Comparison of ENCODE assay signal across 35 cellular contexts in genomic region chr11:595400-595799, GRCh38. TPM values are rescaled to one million over a fixed set of nuclear protein-coding genes. Genes with fewer than 3 reads are reported as not detected.
"Had no signal": no experiment of that assay in that cellular context is flagged by ENCODE, and none has a peak within 500 bp of the region (broad histone marks: within the 10 kb centered on the region; RNA-seq: fewer than 3 reads in every experiment).

No MANE protein-coding gene starts in this region.

- H3K4me3 ChIP-seq: SJCRH30, SK-N-MC had no signal

- H3K27me3 ChIP-seq: SJCRH30 had no signal

- H3K4me1 ChIP-seq: SJCRH30 had no signal

- H3K27ac ChIP-seq: SJCRH30, SK-N-MC, WERI-Rb-1 had no signal

- FAIRE-seq: bronchial epithelial cell, RCC 7860 had no signal

- ATAC-seq: activated naive CD8-positive, alpha-beta T cell treated with anti-CD3 and anti-CD28 coated beads, Interleukin-2, amount 50 U/mL, for 24 hours; PC-3 had no signal

- H3K9me3 ChIP-seq: SJCRH30 had no signal

- DNase-seq: activated CD4-positive, alpha-beta memory T cell treated with anti-CD3 and anti-CD28 coated beads, Interleukin-2, amount 10 ng/mL, durations not matched to agents 7 days and 5 days; activated CD4-positive, alpha-beta T cell treated with anti-CD3 and anti-CD28 coated beads for 1 hour; activated CD4-positive, alpha-beta T cell treated with anti-CD3 and anti-CD28 coated beads for 48 hours; activated CD4-positive, CD25-positive, alpha-beta regulatory T cell; activated CD8-positive, alpha-beta memory T cell treated with anti-CD3 and anti-CD28 coated beads, Interleukin-2, amount 50 U/mL, for 48 hours; activated effector memory CD4-positive, alpha-beta T cell treated with Interleukin-2 at 50 U/mL for 16 hours; activated naive CD4-positive, alpha-beta T cell treated with anti-CD3 and anti-CD28 coated beads, Interleukin-2, amount 10 ng/mL, durations not matched to agents 7 days and 5 days; activated naive CD8-positive, alpha-beta T cell treated with anti-CD3 and anti-CD28 coated beads, Interleukin-2, amount 50 U/mL, for 24 hours; activated T-cell treated with anti-CD3 and anti-CD28 coated beads, Interleukin-2, amount 50 U/mL, for 48 hours; anterior cingulate cortex; caudate nucleus; cerebellar nuclear complex; MM.1S; MV-4-11; NCI-H1092; NCI-H146; NCI-H187; NCI-H2029 treated with DMSO at 0.1 percent for 48 hours; NCI-H2107; NCI-H2171; NCI-H510A; NCI-H526; NCI-H748 treated with DMSO at 0.1 percent for 48 hours; NK-92 treated with Interleukin-12 subunit alpha and Interleukin-12 subunit beta, amount 100 ng/mL, for 24 hours; PC-3; Right ventricle myocardium superior; SJCRH30; T1000; WERI-Rb-1 had no signal

RNA-seq across cellular contexts. Expression of gene CDHR5, which starts 29.4 kb away (rescaled TPM):
- total RNA-seq: activated CD4-positive, alpha-beta memory T cell treated with anti-CD3 and anti-CD28 coated beads, Interleukin-2, amount 10 ng/mL, durations not matched to agents 7 days and 5 days; bronchial epithelial cell; LHCN-M2; PC-3; Right ventricle myocardium superior; SJCRH30; T-helper 1 cell treated with Interleukin-12 subunit alpha and Interleukin-12 subunit beta and Interleukin-4 antibody, amounts not matched to agents 30 ng/mL and 1 ng/mL, for 36 hours had no signal

RNA-seq across cellular contexts. Expression of gene SCT, which starts 31.6 kb away (rescaled TPM):
- total RNA-seq: activated CD4-positive, alpha-beta memory T cell treated with anti-CD3 and anti-CD28 coated beads, Interleukin-2, amount 10 ng/mL, durations not matched to agents 7 days and 5 days; bronchial epithelial cell; LHCN-M2; PC-3; Right ventricle myocardium superior; SJCRH30; T-helper 1 cell treated with Interleukin-12 subunit alpha and Interleukin-12 subunit beta and Interleukin-4 antibody, amounts not matched to agents 30 ng/mL and 1 ng/mL, for 36 hours; T-helper 2 cell treated with Interferon-gamma antibody and Interleukin-4, amounts not matched to agents 100 ng/mL and 5 ng/mL, for 36 hours had no signal
